Comparison of ENCODE assay signal across 1 cellular context in the genomic region with DNA sequence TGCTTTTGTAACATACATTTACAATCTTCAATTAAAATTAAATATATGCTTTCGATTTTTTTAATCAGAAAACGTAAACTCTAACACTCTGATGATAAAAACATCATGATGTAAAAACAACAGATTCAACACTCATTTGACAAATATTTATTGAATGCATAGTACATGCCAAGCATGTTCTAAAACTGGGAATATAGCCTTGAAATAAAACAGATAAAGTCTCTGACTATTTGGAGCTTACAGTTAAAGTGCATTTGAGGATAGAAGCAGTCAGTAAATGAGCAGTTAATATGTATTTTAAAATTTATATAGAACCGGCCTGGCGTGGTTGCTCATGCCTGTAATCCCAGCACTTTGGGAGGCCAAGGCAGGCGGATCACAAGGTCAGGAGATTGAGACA.
TF ChIP-seq lines count a peak whose summit lies in the region.

No MANE protein-coding gene starts in this region.

TF ChIP-seq in SK-N-SH treated with all-trans-retinoic acid at 6 μM for 48 hours, 23 proteins besides CTCF, POLR2A, EP300 and RAD21 (continued from another document):
- TF ChIP-seq, protein P1, sequence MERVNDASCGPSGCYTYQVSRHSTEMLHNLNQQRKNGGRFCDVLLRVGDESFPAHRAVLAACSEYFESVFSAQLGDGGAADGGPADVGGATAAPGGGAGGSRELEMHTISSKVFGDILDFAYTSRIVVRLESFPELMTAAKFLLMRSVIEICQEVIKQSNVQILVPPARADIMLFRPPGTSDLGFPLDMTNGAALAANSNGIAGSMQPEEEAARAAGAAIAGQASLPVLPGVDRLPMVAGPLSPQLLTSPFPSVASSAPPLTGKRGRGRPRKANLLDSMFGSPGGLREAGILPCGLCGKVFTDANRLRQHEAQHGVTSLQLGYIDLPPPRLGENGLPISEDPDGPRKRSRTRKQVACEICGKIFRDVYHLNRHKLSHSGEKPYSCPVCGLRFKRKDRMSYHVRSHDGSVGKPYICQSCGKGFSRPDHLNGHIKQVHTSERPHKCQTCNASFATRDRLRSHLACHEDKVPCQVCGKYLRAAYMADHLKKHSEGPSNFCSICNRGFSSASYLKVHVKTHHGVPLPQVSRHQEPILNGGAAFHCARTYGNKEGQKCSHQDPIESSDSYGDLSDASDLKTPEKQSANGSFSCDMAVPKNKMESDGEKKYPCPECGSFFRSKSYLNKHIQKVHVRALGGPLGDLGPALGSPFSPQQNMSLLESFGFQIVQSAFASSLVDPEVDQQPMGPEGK (CRISPR knock-in tag; IDR thresholded peaks at IDR 0.05; ENCODE audit: borderline replicate concordance): no peak
- TF ChIP-seq, protein P2, sequence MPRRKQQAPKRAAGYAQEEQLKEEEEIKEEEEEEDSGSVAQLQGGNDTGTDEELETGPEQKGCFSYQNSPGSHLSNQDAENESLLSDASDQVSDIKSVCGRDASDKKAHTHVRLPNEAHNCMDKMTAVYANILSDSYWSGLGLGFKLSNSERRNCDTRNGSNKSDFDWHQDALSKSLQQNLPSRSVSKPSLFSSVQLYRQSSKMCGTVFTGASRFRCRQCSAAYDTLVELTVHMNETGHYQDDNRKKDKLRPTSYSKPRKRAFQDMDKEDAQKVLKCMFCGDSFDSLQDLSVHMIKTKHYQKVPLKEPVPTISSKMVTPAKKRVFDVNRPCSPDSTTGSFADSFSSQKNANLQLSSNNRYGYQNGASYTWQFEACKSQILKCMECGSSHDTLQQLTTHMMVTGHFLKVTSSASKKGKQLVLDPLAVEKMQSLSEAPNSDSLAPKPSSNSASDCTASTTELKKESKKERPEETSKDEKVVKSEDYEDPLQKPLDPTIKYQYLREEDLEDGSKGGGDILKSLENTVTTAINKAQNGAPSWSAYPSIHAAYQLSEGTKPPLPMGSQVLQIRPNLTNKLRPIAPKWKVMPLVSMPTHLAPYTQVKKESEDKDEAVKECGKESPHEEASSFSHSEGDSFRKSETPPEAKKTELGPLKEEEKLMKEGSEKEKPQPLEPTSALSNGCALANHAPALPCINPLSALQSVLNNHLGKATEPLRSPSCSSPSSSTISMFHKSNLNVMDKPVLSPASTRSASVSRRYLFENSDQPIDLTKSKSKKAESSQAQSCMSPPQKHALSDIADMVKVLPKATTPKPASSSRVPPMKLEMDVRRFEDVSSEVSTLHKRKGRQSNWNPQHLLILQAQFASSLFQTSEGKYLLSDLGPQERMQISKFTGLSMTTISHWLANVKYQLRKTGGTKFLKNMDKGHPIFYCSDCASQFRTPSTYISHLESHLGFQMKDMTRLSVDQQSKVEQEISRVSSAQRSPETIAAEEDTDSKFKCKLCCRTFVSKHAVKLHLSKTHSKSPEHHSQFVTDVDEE (CRISPR knock-in tag; IDR thresholded peaks at IDR 0.05): no peak
